ENCODE assay signal across 16 cellular contexts in the genomic region with DNA sequence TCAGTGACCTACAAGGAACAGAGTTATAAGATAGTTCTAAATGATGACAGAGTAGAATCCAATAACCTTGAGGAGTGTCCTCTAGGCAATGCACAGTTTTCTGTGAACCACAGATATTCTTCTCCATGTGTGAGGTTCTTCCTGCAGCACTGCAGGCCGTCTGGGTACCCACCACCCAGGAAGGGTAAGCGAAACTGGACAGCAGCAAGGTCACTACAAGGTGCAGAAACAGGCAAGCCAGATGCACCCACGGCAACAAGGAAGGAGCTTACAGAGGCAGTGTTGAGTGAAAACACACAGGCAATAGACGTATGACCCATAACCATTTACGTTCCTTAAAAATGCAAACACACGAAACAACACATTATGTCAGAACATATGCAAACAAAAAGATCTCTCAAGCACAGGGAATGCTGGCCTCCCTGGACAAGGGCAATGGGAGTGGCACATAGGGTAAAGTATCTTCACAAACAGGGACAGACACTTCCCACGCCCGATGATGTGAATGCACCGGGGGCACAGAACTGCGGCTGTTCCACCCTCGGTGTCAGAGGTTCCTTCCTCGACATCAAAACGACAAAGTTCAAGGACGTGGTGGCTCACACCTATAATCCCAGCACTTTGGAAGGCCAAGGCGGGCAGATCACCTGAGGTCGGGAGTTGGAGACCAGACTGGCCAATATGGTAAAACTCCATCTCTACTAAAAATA.
DNase-seq lines count a peak whose midpoint lies in the region; ATAC-seq and TF ChIP-seq lines count a peak whose summit lies in the region.
"Had no signal": no experiment of that assay in that cellular context is flagged by ENCODE, and none has a peak within 500 bp of the region (broad histone marks: within the 10 kb centered on the region; RNA-seq: fewer than 3 reads in every experiment).

No MANE protein-coding gene starts in this region.

- peaks cover 22% of the 10 kb centered on the region for H3K79me2 ChIP-seq in DND-41 (ENCODE audit: insufficient read depth, low read length)

- H3K27me3 ChIP-seq in BLaER1 (no peaks in the 10 kb centered on the region), DND-41 (ENCODE audit: insufficient read depth, low read length, poor library complexity) (no peaks in the 10 kb centered on the region), left ventricle myocardium inferior (ENCODE audit: low read depth) (no peaks in the 10 kb centered on the region)
- H3K27me3 ChIP-seq: BLaER1 treated with 17β-estradiol and CSF1 and Interleukin-3, amounts not matched to agents 10 nM and 100 nM had no signal

- no peak overlapping the region for H2AFZ ChIP-seq in DND-41 (ENCODE audit: low read depth, low read length)

- no peak for DNase-seq in DND-41
- DNase-seq in left ventricle myocardium inferior = peak; percentile 3
- DNase-seq in posterior cingulate gyrus = peak in 6 of 10 donors; percentile 6 to 63 (median 18)
- DNase-seq in NCI-H226 = no peak
- no peak for DNase-seq in AML-193 (lab: John Stamatoyannopoulos, UW)
- DNase-seq in ecto neural progenitor cell (ENCODE audit: low spot score) = no peak
- DNase-seq: COR-L47, DMS153, MM.1S, NCI-H1105 treated with DMSO at 0.1 percent for 48 hours, NCI-H187, NCI-H82, SIG-M5 had no signal

- H3K9me3 ChIP-seq in BLaER1 = peaks cover 1% of the 10 kb centered on the region; the same call in 1 of the 2 replicates
- no peaks in the 10 kb centered on the region for H3K9me3 ChIP-seq in DND-41 (ENCODE audit: insufficient read depth, low read length, severe bottlenecking)
- no peaks in the 10 kb centered on the region for H3K9me3 ChIP-seq in left ventricle myocardium inferior (replicated peaks)

- no peak overlapping the region for H3K4me3 ChIP-seq in BLaER1
- H3K4me3 ChIP-seq in DND-41 (ENCODE audit: low read depth in 1 of 2, low read length in 2 of 2) = no peak overlapping the region
- no peak overlapping the region for H3K4me3 ChIP-seq in left ventricle myocardium inferior
- H3K4me3 ChIP-seq: BLaER1 treated with 17β-estradiol and CSF1 and Interleukin-3, amounts not matched to agents 10 nM and 100 nM had no signal

- H3K4me1 ChIP-seq in BLaER1 (peaks cover 92% of the 10 kb centered on the region), DND-41 (ENCODE audit: insufficient read depth, low read length) (peaks cover 68% of the 10 kb centered on the region), left ventricle myocardium inferior (peaks cover 25% of the 10 kb centered on the region)

- H3K27ac ChIP-seq in BLaER1 (no peak overlapping the region), DND-41 (ENCODE audit: low read length) (peak overlapping the region; percentile 98), left ventricle myocardium inferior (replicated peaks) (no peak overlapping the region)

- H3K9ac ChIP-seq in BLaER1 (no peak overlapping the region), DND-41 (ENCODE audit: low read depth, low read length) (no peak overlapping the region)
- H3K9ac ChIP-seq: BLaER1 treated with 17β-estradiol and CSF1 and Interleukin-3, amounts not matched to agents 10 nM and 100 nM had no signal

- intact Hi-C loops in left ventricle myocardium inferior (cut with micrococcal nuclease) (no loop called here), posterior cingulate gyrus (cut with DNase I) (no loop called here)

- TF ChIP-seq CTCF in DND-41 (IDR thresholded peaks at IDR 0.05; ENCODE audit: borderline replicate concordance, extremely low read depth, low read length, poor library complexity, severe bottlenecking) = no peak
- TF ChIP-seq CTCF in left ventricle myocardium inferior (IDR thresholded peaks at IDR 0.05; ENCODE audit: borderline replicate concordance) = no peak

- H3K36me3 ChIP-seq in BLaER1 (peaks cover 3% of the 10 kb centered on the region; the same call in 1 of the 2 replicates), DND-41 (ENCODE audit: insufficient read depth, low read length) (peaks cover 4% of the 10 kb centered on the region; the same call in 1 of the 2 replicates), left ventricle myocardium inferior (no peaks in the 10 kb centered on the region)
- H3K36me3 ChIP-seq: BLaER1 treated with 17β-estradiol and CSF1 and Interleukin-3, amounts not matched to agents 10 nM and 100 nM had no signal

- no peak for ATAC-seq in DND-41 (ENCODE audit: insufficient read depth, low read depth)
- ATAC-seq: Panc1 had no signal

- H3K4me2 ChIP-seq in BLaER1 = peak overlapping the region; percentile 88; the same call in 1 of the 2 replicates
- H3K4me2 ChIP-seq in DND-41 (ENCODE audit: insufficient read depth, low read length) = no peak overlapping the region

- H4K20me1 ChIP-seq in BLaER1 (no peaks in the 10 kb centered on the region), DND-41 (ENCODE audit: insufficient read depth, low read length) (no peaks in the 10 kb centered on the region)

Comparison
In these comparisons a context has a peak if more than half of its experiments do, and no peak if none do; other contexts are left out.
1. DNase-seq: peak in left ventricle myocardium inferior (single experiment) and posterior cingulate gyrus (6 of 10); none in DND-41 (single experiment), NCI-H226 (single experiment), AML-193 (0 of 2) and ecto neural progenitor cell (single experiment).